Comparison of ENCODE assay signal across 10 cellular contexts in the genomic region with DNA sequence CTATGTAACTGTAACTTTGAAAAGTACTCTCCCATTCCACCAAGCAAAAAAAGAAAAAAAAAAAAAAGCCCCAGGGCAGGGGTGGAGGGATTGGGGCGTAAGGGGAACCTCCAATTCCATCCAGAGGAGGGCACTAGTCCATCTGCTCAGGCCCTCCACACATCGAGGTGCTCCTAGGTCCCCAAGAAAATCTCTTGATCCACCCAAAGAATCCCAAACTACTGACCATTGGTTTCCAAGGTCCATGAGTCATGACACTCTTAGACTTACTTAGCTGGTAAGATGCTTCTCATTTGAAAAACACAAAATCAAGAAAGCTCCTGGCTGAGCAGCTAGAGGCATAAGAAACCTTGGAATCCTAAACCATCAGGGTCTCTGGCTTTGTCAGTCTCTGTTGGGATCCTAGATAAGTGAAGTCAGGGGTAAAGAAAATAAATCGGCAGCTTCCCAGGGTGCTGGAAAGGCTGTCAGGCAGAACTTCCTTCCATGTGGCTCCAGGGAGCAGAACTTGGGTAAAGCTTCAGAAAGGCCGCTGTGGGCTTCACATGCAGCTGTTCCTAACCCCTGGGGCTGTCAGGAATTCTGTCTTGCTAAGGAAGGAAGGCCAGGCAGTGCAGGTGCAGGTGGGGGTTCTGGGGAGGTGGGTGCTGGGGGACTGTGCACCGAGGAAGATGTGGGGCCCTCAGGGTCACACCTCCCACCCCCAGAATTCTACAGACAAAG. TPM values are rescaled to one million over a fixed set of nuclear protein-coding genes. Genes with fewer than 3 reads are reported as not detected.
DNase-seq lines count a peak whose midpoint lies in the region; ATAC-seq and TF ChIP-seq lines count a peak whose summit lies in the region.
"Had no signal": no experiment of that assay in that cellular context is flagged by ENCODE, and none has a peak within 500 bp of the region (broad histone marks: within the 10 kb centered on the region; RNA-seq: fewer than 3 reads in every experiment).

No MANE protein-coding gene starts in this region.

- H3K27ac ChIP-seq in BLaER1 (0 out of 2 replicates have a peak overlapping the region, but pooled peaks have one; percentile 18), OCI-LY7 (ENCODE audit: low read depth, low read length, poor library complexity, severe bottlenecking) (no peak overlapping the region), right lobe of liver (peak overlapping the region in 1 of 3 donors; percentile 82), stomach (no peak overlapping the region)

- POLR2A ChIA-PET in OCI-LY7 (lab: Charles Lee) = interaction anchor here (1.4 kb wide), 1 partner anchor 11 kb away, joined by 5 read pairs; no protein-coding TSS in a partner anchor

- no peak for TF ChIP-seq POLR2A in right lobe of liver (IDR thresholded peaks at IDR 0.05)
- TF ChIP-seq POLR2A in stomach (IDR thresholded peaks at IDR 0.05) = no peak

- intact Hi-C loops in OCI-LY7 (cut with micrococcal nuclease; ENCODE audit: unreplicated experiment) (no loop called here), right lobe of liver (cut with DNase I) (no loop called here), stomach (cut with DNase I; ENCODE audit: low total_unique reads) (no loop called here), sciatic nerve (cut with DNase I) (no loop called here)

- H3K36me3 ChIP-seq in BLaER1 = no peaks in the 10 kb centered on the region
- no peaks in the 10 kb centered on the region for H3K36me3 ChIP-seq in OCI-LY7 (ENCODE audit: insufficient read depth, low read length)
- H3K36me3 ChIP-seq in right lobe of liver = no peaks in the 10 kb centered on the region
- H3K36me3 ChIP-seq in stomach = no peaks in the 10 kb centered on the region

- peak in 1 of 4 donors; percentile 14 for ATAC-seq in right lobe of liver
- no peak for ATAC-seq in sciatic nerve

- TF ChIP-seq EP300 in stomach (IDR thresholded peaks at IDR 0.05) = no peak

- H3K9me3 ChIP-seq in BLaER1 (no peaks in the 10 kb centered on the region), OCI-LY7 (ENCODE audit: low read length) (no peaks in the 10 kb centered on the region), right lobe of liver (no peaks in the 10 kb centered on the region), stomach (no peaks in the 10 kb centered on the region)

- no peaks in the 10 kb centered on the region for H3K79me2 ChIP-seq in OCI-LY7 (ENCODE audit: insufficient read depth, low read depth, low read length)

- peak; percentile 24 for DNase-seq in OCI-LY7 (ENCODE audit: low spot score)
- no peak for DNase-seq in right lobe of liver
- no peak for DNase-seq in stomach
- no peak for DNase-seq in sciatic nerve (ENCODE audit: low spot score)
- DNase-seq in MV-4-11 (lab: John Stamatoyannopoulos, UW) = no peak
- DNase-seq in NCI-H146 treated with DMSO at 0.1 percent for 48 hours (lab: John Stamatoyannopoulos, UW; ENCODE audit: unreplicated experiment) = no peak
- DNase-seq: anterior cingulate cortex, Calu3 had no signal

- H3K9me2 ChIP-seq in OCI-LY7 (ENCODE audit: insufficient read depth, low read length) = no peaks in the 10 kb centered on the region

- H3K4me2 ChIP-seq in BLaER1 (peak overlapping the region; percentile 87), OCI-LY7 (ENCODE audit: low read length) (no peak overlapping the region)

- H3K27me3 ChIP-seq in BLaER1 (no peaks in the 10 kb centered on the region), right lobe of liver (no peaks in the 10 kb centered on the region), stomach (peaks cover 0 to 9% (median 0%) of the 10 kb centered on the region in 3 donors)

- H3K4me3 ChIP-seq in BLaER1 (no peak overlapping the region), OCI-LY7 (ENCODE audit: low read depth, low read length, poor library complexity, severe bottlenecking) (no peak overlapping the region), right lobe of liver (no peak overlapping the region), stomach (no peak overlapping the region)

- H4K20me1 ChIP-seq in BLaER1 (no peaks in the 10 kb centered on the region), OCI-LY7 (ENCODE audit: insufficient read depth, low read length) (no peaks in the 10 kb centered on the region)

- CTCF ChIA-PET in OCI-LY7 (lab: Charles Lee; ENCODE audit: unreplicated experiment) = no interaction called here

- H3K9ac ChIP-seq in BLaER1 = no peak overlapping the region

- no peak overlapping the region for H2AFZ ChIP-seq in OCI-LY7 (ENCODE audit: low read length)

- H3K4me1 ChIP-seq in BLaER1 = peaks cover 86% of the 10 kb centered on the region
- H3K4me1 ChIP-seq in OCI-LY7 (ENCODE audit: insufficient read depth, low read length, poor library complexity, severe bottlenecking) = peaks cover 11% of the 10 kb centered on the region
- H3K4me1 ChIP-seq in right lobe of liver = peaks cover 0 to 8% (median 4%) of the 10 kb centered on the region in 4 donors
- peaks cover 0 to 3% (median 0%) of the 10 kb centered on the region in 4 donors for H3K4me1 ChIP-seq in stomach

- 45% methylated on average over 3 of the region's 5 CpGs for WGBS in right lobe of liver (ENCODE audit: insufficient coverage, low coverage, low lambda C conversion rate, missing lambda C conversion rate)
- 49 to 60% (median 57%) methylated on average over 5 of the region's 5 CpGs for WGBS in stomach, 5 donors

- TF ChIP-seq CTCF in GM12872 (IDR thresholded peaks at IDR 0.05; ENCODE audit: insufficient read depth, low read depth, low read length) = peak; percentile 53
- TF ChIP-seq CTCF in OCI-LY7 (conservative IDR thresholded peaks at IDR 0.05; ENCODE audit: low read length) = peak; percentile 65
- TF ChIP-seq CTCF in right lobe of liver (IDR thresholded peaks at IDR 0.05) = peak in 3 of 4 donors; percentile 6 to 33 (median 29)
- TF ChIP-seq CTCF in stomach (IDR thresholded peaks at IDR 0.05) = no peak

- no TSS peak for BruUV-seq in OCI-LY7 (replicated peaks; lab: Mats Ljungman, UMichigan)

RNA-seq across cellular contexts. Expression of gene ADA2, which starts 49.4 kb away (rescaled TPM):
- total RNA-seq in OCI-LY7 (2014; rRNA removed; shearing (Covaris generic)) = 16.5 and 19.6 TPM in 2 replicates
- total RNA-seq in OCI-LY7 (2022) (42.8 and 49.5 TPM in 2 replicates), right lobe of liver (10 to 100 TPM in 2 of 6 experiments, 1 to 10 TPM in 4; 5.3 to 25.8 (median 8.8) TPM), stomach (10 to 100 TPM in 4 of 5 donors, not detected in 1; 11.7 to 27.2 (median 15.1) TPM), sciatic nerve (29.6 TPM)
- 1 to 10 TPM; 4.2 to 8.1 (median 6.5) TPM for polyA plus RNA-seq in stomach
- total RNA-seq: Calu3 had no signal

Comparison
In these comparisons a context has a peak if more than half of its experiments do, and no peak if none do; other contexts are left out.
1. CTCF ChIP-seq: peak in GM12872 (single experiment), OCI-LY7 (single experiment) and right lobe of liver (3 of 4); none in stomach (0 of 7).